In genomic region chr1:154514066-154514553, GRCh38 we compare ENCODE assay signal across 11 cellular contexts. TPM values are rescaled to one million over a fixed set of nuclear protein-coding genes. Genes with fewer than 3 reads are reported as not detected.
"Had no signal": no experiment of that assay in that cellular context is flagged by ENCODE, and none has a peak within 500 bp of the region (broad histone marks: within the 10 kb centered on the region; RNA-seq: fewer than 3 reads in every experiment).

No MANE protein-coding gene starts in this region.

- ATAC-seq: GM23338, HepG2 had no signal

- H3K4me1 Mint-ChIP-seq: GM23338, IgD-negative memory B cell had no signal

- H2AFZ ChIP-seq: GM23338 had no signal

- H3K4me3 ChIP-seq: GM23338 had no signal

- H3K9me3 Mint-ChIP-seq: GM23338, H9, HFFc6 had no signal

- H3K4me3 Mint-ChIP-seq: GM23338, H9, HFFc6, IgD-negative memory B cell had no signal

- H3K36me3 Mint-ChIP-seq: IgD-negative memory B cell had no signal

- H3K4me2 ChIP-seq: GM23338 had no signal

- FAIRE-seq: H1, H54, HepG2 had no signal

- DNase-seq: H9, HCEC 1CT, HFFc6, KG1 had no signal

- H3K27ac ChIP-seq: HL-60 had no signal

- H3K27ac Mint-ChIP-seq: GM23338, HFFc6 had no signal

RNA-seq across cellular contexts. Expression of gene SHE, which starts 11.9 kb away (rescaled TPM):
- total RNA-seq: HepG2, HFFc6, HT1080 had no signal
- polyA plus RNA-seq: HepG2, IgD-negative memory B cell had no signal

RNA-seq across cellular contexts. Expression of gene TDRD10, which starts 12.1 kb away (rescaled TPM):
- total RNA-seq: GM23338, HepG2, HFFc6, HT1080 had no signal
- polyA plus RNA-seq: HepG2, IgD-negative memory B cell had no signal
